In the genomic region with DNA sequence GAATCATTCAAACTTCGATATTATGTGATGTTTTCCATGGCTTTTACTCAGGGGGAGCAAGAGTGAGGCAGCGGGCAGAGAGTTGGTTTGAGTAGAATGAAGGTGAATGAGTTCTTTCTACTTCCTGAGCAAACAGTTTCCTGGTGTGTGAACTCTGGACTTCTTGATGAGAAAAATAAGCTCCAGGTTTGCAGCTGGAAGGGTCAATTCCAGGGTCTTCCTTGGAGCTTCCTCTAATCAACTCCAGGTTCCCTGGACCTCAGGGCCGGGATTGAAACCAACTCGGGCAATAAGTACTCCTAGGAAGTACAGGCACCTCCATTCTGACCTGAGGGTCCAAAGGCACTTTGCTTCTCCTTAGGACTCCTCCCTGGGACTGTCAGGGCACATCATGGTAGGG, we compare ENCODE assay signal across 1 cellular context.
A peak's percentile ranks its signal among the peaks of the same experiment; 100 is the strongest.
TF ChIP-seq lines count a peak whose summit lies in the region.

No MANE protein-coding gene starts in this region.

TF ChIP-seq in HepG2, 621 proteins besides CTCF, POLR2A, EP300 and RAD21 (continued from another document and continues in another):
- TF ChIP-seq ARID5B (CRISPR knock-in tag; IDR thresholded peaks at IDR 0.05) (peak; percentile 49; the same call in 1 of the 2 replicates), PAXIP1 (CRISPR knock-in tag; conservative IDR thresholded peaks at IDR 0.05) (0 out of 2 replicates have a peak, but pooled peaks have one; percentile 44), ZBTB37 (CRISPR knock-in tag; IDR thresholded peaks at IDR 0.05) (no peak), IKZF5 (CRISPR knock-in tag; IDR thresholded peaks at IDR 0.05) (no peak), ZNF260 (CRISPR knock-in tag; IDR thresholded peaks at IDR 0.05; ENCODE audit: borderline replicate concordance, low read depth) (no peak), SOX13 (IDR thresholded peaks at IDR 0.05) (no peak), SOX13 (CRISPR knock-in tag; conservative IDR thresholded peaks at IDR 0.05 in 1 of 2, IDR thresholded peaks at IDR 0.05 in 1 of 2) (peak in 1 of 2 experiments; percentile 41; a peak in 1 of 4 replicates), RERE (CRISPR knock-in tag; IDR thresholded peaks at IDR 0.05; ENCODE audit: low read depth) (no peak), KIAA2018 (CRISPR knock-in tag; IDR thresholded peaks at IDR 0.05; ENCODE audit: borderline replicate concordance) (no peak), MIER2 (CRISPR knock-in tag; IDR thresholded peaks at IDR 0.05) (no peak), MXD4 (CRISPR knock-in tag; IDR thresholded peaks at IDR 0.05) (no peak), HNF4A (CRISPR knock-in tag; IDR thresholded peaks at IDR 0.05) (peak; percentile 48), ZNF530 (CRISPR knock-in tag; IDR thresholded peaks at IDR 0.05; ENCODE audit: low read depth) (no peak), SP5 (CRISPR knock-in tag; IDR thresholded peaks at IDR 0.05; ENCODE audit: borderline replicate concordance, low read depth) (no peak), HNF4G (IDR thresholded peaks at IDR 0.05; ENCODE audit: borderline replicate concordance, low read depth, low read length) (0 out of 2 replicates have a peak, but pooled peaks have one; percentile 10), HNF4G (CRISPR knock-in tag; IDR thresholded peaks at IDR 0.05; ENCODE audit: borderline replicate concordance, low read depth) (no peak), ZNF549 (CRISPR knock-in tag; IDR thresholded peaks at IDR 0.05) (no peak)
- TF ChIP-seq, protein P1, sequence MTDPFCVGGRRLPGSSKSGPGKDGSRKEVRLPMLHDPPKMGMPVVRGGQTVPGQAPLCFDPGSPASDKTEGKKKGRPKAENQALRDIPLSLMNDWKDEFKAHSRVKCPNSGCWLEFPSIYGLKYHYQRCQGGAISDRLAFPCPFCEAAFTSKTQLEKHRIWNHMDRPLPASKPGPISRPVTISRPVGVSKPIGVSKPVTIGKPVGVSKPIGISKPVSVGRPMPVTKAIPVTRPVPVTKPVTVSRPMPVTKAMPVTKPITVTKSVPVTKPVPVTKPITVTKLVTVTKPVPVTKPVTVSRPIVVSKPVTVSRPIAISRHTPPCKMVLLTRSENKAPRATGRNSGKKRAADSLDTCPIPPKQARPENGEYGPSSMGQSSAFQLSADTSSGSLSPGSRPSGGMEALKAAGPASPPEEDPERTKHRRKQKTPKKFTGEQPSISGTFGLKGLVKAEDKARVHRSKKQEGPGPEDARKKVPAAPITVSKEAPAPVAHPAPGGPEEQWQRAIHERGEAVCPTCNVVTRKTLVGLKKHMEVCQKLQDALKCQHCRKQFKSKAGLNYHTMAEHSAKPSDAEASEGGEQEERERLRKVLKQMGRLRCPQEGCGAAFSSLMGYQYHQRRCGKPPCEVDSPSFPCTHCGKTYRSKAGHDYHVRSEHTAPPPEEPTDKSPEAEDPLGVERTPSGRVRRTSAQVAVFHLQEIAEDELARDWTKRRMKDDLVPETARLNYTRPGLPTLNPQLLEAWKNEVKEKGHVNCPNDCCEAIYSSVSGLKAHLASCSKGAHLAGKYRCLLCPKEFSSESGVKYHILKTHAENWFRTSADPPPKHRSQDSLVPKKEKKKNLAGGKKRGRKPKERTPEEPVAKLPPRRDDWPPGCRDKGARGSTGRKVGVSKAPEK (CRISPR knock-in tag; IDR thresholded peaks at IDR 0.05; ENCODE audit: borderline replicate concordance), result peak; percentile 8; the same call in 1 of the 2 replicates
